Comparison of ENCODE assay signal across 35 cellular contexts in genomic region chr3:88167173-88167572, GRCh38. TPM values are rescaled to one million over a fixed set of nuclear protein-coding genes. Genes with fewer than 3 reads are reported as not detected.
DNase-seq lines count a peak whose midpoint lies in the region; ATAC-seq and TF ChIP-seq lines count a peak whose summit lies in the region.
"Had no signal": no experiment of that assay in that cellular context is flagged by ENCODE, and none has a peak within 500 bp of the region (broad histone marks: within the 10 kb centered on the region; RNA-seq: fewer than 3 reads in every experiment).

No MANE protein-coding gene starts in this region.

- ATAC-seq in IMR-90 (ENCODE audit: low read depth) (peak; percentile 55; the same call in 1 of the 2 replicates), HG02973 (IDR thresholded peaks at IDR 0.05; ENCODE audit: unreplicated experiment) (no peak)
- ATAC-seq: A549; CD8-positive, alpha-beta T cell had no signal

- no peak overlapping the region for H2BK20ac ChIP-seq in IMR-90 (ENCODE audit: low read depth, low read length)

- H3K9me1 ChIP-seq in IMR-90 (ENCODE audit: insufficient read depth, low read length): no peaks in the 10 kb centered on the region

- H3K4me1 ChIP-seq in IMR-90 (ENCODE audit: control insufficient read depth, insufficient read depth, low read length) (peaks cover 2% of the 10 kb centered on the region; the same call in 1 of the 2 replicates), smooth muscle cell (ENCODE audit: low read depth) (no peaks in the 10 kb centered on the region)
- H3K4me1 ChIP-seq: A549, BE2C, BLaER1, Caco-2 had no signal

- no peak overlapping the region for H3K56ac ChIP-seq in IMR-90 (ENCODE audit: extremely low read depth, insufficient read depth, low read length)

- peak; percentile 24 for DNase-seq in IMR-90
- peak; percentile 4 for DNase-seq in NCI-H226
- peak; percentile 67 for DNase-seq in amniotic epithelial cell (ENCODE audit: low read depth)
- DNase-seq in smooth muscle cell (lab: John Stamatoyannopoulos, UW; ENCODE audit: unreplicated experiment): no peak
- no peak for DNase-seq in ureter (ENCODE audit: low spot score)
- DNase-seq in type B pancreatic cell (ENCODE audit: extremely low spot score, unreplicated experiment): no peak
- DNase-seq in NCI-H2196 (lab: John Stamatoyannopoulos, UW; ENCODE audit: unreplicated experiment): no peak
- DNase-seq: 8988T; ACHN; AML-193; BE2C; C1 segment of cervical spinal cord; Caco-2; Calu3; CD4-positive, alpha-beta memory T cell; CD4-positive, alpha-beta T cell; CD4-positive, CD25-positive, alpha-beta regulatory T cell; CD8-positive, alpha-beta memory T cell; CD8-positive, alpha-beta T cell; COR-L47; DMS 273 treated with DMSO at 0.1 percent for 48 hours; DMS153; DMS53; DMS79; DMS79 treated with DMSO at 0.1 percent for 48 hours; DND-41; EL had no signal

- H2AK5ac ChIP-seq in IMR-90 (ENCODE audit: low read depth, low read length): no peak overlapping the region

- dilution Hi-C loops in IMR-90 (cut with HindIII; ENCODE audit: low sequenced_read_pairs, unreplicated experiment): no loop called here

- no peaks in the 10 kb centered on the region for H3K9me3 Mint-ChIP-seq in type B pancreatic cell
- H3K9me3 Mint-ChIP-seq: CD4-positive, alpha-beta memory T cell; CD4-positive, alpha-beta T cell; CD8-positive, alpha-beta memory T cell; CD8-positive, alpha-beta T cell had no signal

- H3K9me3 ChIP-seq in IMR-90 (ENCODE audit: control insufficient read depth, insufficient read depth, low read length): no peaks in the 10 kb centered on the region
- no peaks in the 10 kb centered on the region for H3K9me3 ChIP-seq in smooth muscle cell (replicated peaks; ENCODE audit: low read depth)
- H3K9me3 ChIP-seq: A549; BE2C; BLaER1; BLaER1 treated with 17β-estradiol and CSF1 and Interleukin-3, amounts not matched to agents 10 nM and 100 nM; Caco-2 had no signal

- no peak overlapping the region for H3K18ac ChIP-seq in IMR-90 (ENCODE audit: low read depth, low read length)

- H2BK15ac ChIP-seq in IMR-90 (ENCODE audit: low read depth, low read length): no peak overlapping the region

- H3F3A ChIP-seq in smooth muscle cell (ENCODE audit: low read depth): no peaks in the 10 kb centered on the region

- no peak overlapping the region for H3K9ac ChIP-seq in IMR-90 (ENCODE audit: low read depth, low read length)
- no peak overlapping the region for H3K9ac ChIP-seq in smooth muscle cell (ENCODE audit: low read depth)
- H3K9ac ChIP-seq: BLaER1; BLaER1 treated with 17β-estradiol and CSF1 and Interleukin-3, amounts not matched to agents 10 nM and 100 nM had no signal

- H4K91ac ChIP-seq in IMR-90 (ENCODE audit: insufficient read depth, low read depth, low read length): no peak overlapping the region

- no peak overlapping the region for H4K8ac ChIP-seq in IMR-90 (ENCODE audit: low read depth in 2 of 2, low read length in 2 of 2)

- H3K4ac ChIP-seq in IMR-90 (ENCODE audit: low read depth, low read length): no peak overlapping the region

- H3K14ac ChIP-seq in IMR-90 (replicated peaks; ENCODE audit: low read depth, low read length): no peak overlapping the region

- POLR2A ChIA-PET in IMR-90 (lab: Charles Lee; ENCODE audit: unreplicated experiment): no interaction called here

- no peak for TF ChIP-seq RAD21 in IMR-90 (IDR thresholded peaks at IDR 0.05; ENCODE audit: low read length)

- 20% methylated on average over 1 of the region's 6 CpGs; no CpG with 5 or more reads in 1 of the 2 experiments for WGBS in IMR-90 (ENCODE audit: extremely low coverage in 2 of 2, insufficient read length in 1 of 2), 2 experiments
- 85% methylated on average over 6 of the region's 6 CpGs for WGBS in smooth muscle cell (ENCODE audit: low lambda C conversion rate)

- H3K4me3 ChIP-seq in IMR-90 (ENCODE audit: insufficient read depth, low read depth, low read length) (no peak overlapping the region), smooth muscle cell (no peak overlapping the region)
- H3K4me3 ChIP-seq: A549; BLaER1; BLaER1 treated with 17β-estradiol and CSF1 and Interleukin-3, amounts not matched to agents 10 nM and 100 nM had no signal

- H3K27ac Mint-ChIP-seq in type B pancreatic cell: no peak overlapping the region
- H3K27ac Mint-ChIP-seq: B cell; CD4-positive, alpha-beta memory T cell; CD4-positive, alpha-beta T cell; CD4-positive, CD25-positive, alpha-beta regulatory T cell; CD8-positive, alpha-beta memory T cell; CD8-positive, alpha-beta T cell had no signal

- H3K36me3 ChIP-seq in IMR-90 (ENCODE audit: control insufficient read depth, insufficient read depth, low read length): no peaks in the 10 kb centered on the region
- H3K36me3 ChIP-seq in smooth muscle cell (ENCODE audit: low read depth): peaks cover 4% of the 10 kb centered on the region

- TF ChIP-seq POLR2A in IMR-90 (IDR thresholded peaks at IDR 0.05; ENCODE audit: low read depth, low read length): no peak

- no peaks in the 10 kb centered on the region for H3K27me3 Mint-ChIP-seq in type B pancreatic cell
- H3K27me3 Mint-ChIP-seq: B cell; CD4-positive, alpha-beta memory T cell; CD4-positive, alpha-beta T cell; CD4-positive, CD25-positive, alpha-beta regulatory T cell; CD8-positive, alpha-beta memory T cell had no signal

- no peak overlapping the region for H2AK9ac ChIP-seq in IMR-90 (replicated peaks; ENCODE audit: low read depth, low read length, poor library complexity)

- H3K4me2 ChIP-seq in IMR-90 (ENCODE audit: low read depth, low read length) (no peak overlapping the region), smooth muscle cell (no peak overlapping the region)
- H3K4me2 ChIP-seq: A549; BLaER1; BLaER1 treated with 17β-estradiol and CSF1 and Interleukin-3, amounts not matched to agents 10 nM and 100 nM had no signal

- H4K20me1 ChIP-seq in IMR-90 (ENCODE audit: insufficient read depth, low read length): no peaks in the 10 kb centered on the region
- H4K20me1 ChIP-seq in smooth muscle cell (ENCODE audit: low read depth): peaks cover 9% of the 10 kb centered on the region
- H4K20me1 ChIP-seq: BLaER1 had no signal

- peaks cover 18% of the 10 kb centered on the region for H3K36me3 Mint-ChIP-seq in type B pancreatic cell

- no peaks in the 10 kb centered on the region for H3K27me3 ChIP-seq in IMR-90 (ENCODE audit: control insufficient read depth, insufficient read depth, low read length)
- H3K27me3 ChIP-seq in smooth muscle cell (ENCODE audit: low read depth): no peaks in the 10 kb centered on the region
- H3K27me3 ChIP-seq: BE2C; BLaER1; BLaER1 treated with 17β-estradiol and CSF1 and Interleukin-3, amounts not matched to agents 10 nM and 100 nM had no signal

- H3K23ac ChIP-seq in IMR-90 (ENCODE audit: low read depth, low read length): no peak overlapping the region

- H2BK120ac ChIP-seq in IMR-90 (ENCODE audit: low read depth, low read length): no peak overlapping the region

- in situ Hi-C loops in IMR-90 (cut with MboI; ENCODE audit: low sequenced_read_pairs): no loop called here

- BruUV-seq in IMR-90 (replicated peaks; lab: Mats Ljungman, UMichigan): no TSS peak

- TF ChIP-seq CTCF in IMR-90 (conservative IDR thresholded peaks at IDR 0.05; ENCODE audit: low read depth, low read length) (no peak), smooth muscle cell (IDR thresholded peaks at IDR 0.05; ENCODE audit: borderline replicate concordance, insufficient read depth, poor library complexity, severe bottlenecking) (no peak), type B pancreatic cell (conservative IDR thresholded peaks at IDR 0.05) (no peak)

- H2BK5ac ChIP-seq in IMR-90 (ENCODE audit: low read depth, low read length, poor library complexity, severe bottlenecking): no peak overlapping the region

- CTCF ChIA-PET in IMR-90 (lab: Yijun Ruan, JAX): interaction anchor here (0.6 to 1.7 kb wide), 4 partner anchors 22 to 1790 kb away, joined by 3 to 4 read pairs (median 4); no protein-coding TSS in a partner anchor

- no peak overlapping the region for H4K5ac ChIP-seq in IMR-90 (ENCODE audit: low read depth, low read length)

- H3K27ac ChIP-seq in IMR-90 (ENCODE audit: insufficient read depth, low read length) (no peak overlapping the region), smooth muscle cell (ENCODE audit: low read depth) (peak overlapping the region; percentile 3)
- H3K27ac ChIP-seq: 22Rv1; A549; BLaER1; BLaER1 treated with 17β-estradiol and CSF1 and Interleukin-3, amounts not matched to agents 10 nM and 100 nM; C4-2B had no signal

- no peaks in the 10 kb centered on the region; a peak in 1 of 4 replicates for H3K79me1 ChIP-seq in IMR-90 (ENCODE audit: low read depth in 1 of 2, low read length in 2 of 2)

- H3K79me2 ChIP-seq in smooth muscle cell (ENCODE audit: low read depth): no peaks in the 10 kb centered on the region

- no peaks in the 10 kb centered on the region for H3K4me1 Mint-ChIP-seq in type B pancreatic cell (ENCODE audit: unreplicated experiment)
- H3K4me1 Mint-ChIP-seq: CD14-positive monocyte had no signal

- intact Hi-C loops in IMR-90 (cut with micrococcal nuclease): no loop called here

- H3K4me3 Mint-ChIP-seq in type B pancreatic cell: no peak overlapping the region
- H3K4me3 Mint-ChIP-seq: B cell; CD14-positive monocyte; CD4-positive, alpha-beta memory T cell; CD4-positive, alpha-beta T cell; CD4-positive, CD25-positive, alpha-beta regulatory T cell; CD8-positive, alpha-beta memory T cell; CD8-positive, alpha-beta T cell had no signal

- H2AFZ ChIP-seq in IMR-90 (replicated peaks; ENCODE audit: low read length, poor library complexity) (no peak overlapping the region), smooth muscle cell (ENCODE audit: low read depth) (no peak overlapping the region)

TF ChIP-seq in IMR-90, 13 proteins besides CTCF, POLR2A, EP300 and RAD21:
- no peak for TF ChIP-seq FOS (IDR thresholded peaks at IDR 0.05; ENCODE audit: low read depth, low read length)
- peak; percentile 44 for TF ChIP-seq CEBPB (IDR thresholded peaks at IDR 0.05; ENCODE audit: low read depth, low read length)
- TF ChIP-seq NFE2L2 (IDR thresholded peaks at IDR 0.05; ENCODE audit: low read depth, low read length): no peak
TF ChIP-seq in IMR-90: peak in this region for 1.

RNA-seq across cellular contexts. Expression of gene C3orf38, which starts 17.4 kb away (rescaled TPM):
- 16.7 and 27.8 TPM in 2 replicates for total RNA-seq in IMR-90 (2012; rRNA removed)
- 9.2 and 11.1 TPM in 2 replicates for polyA plus RNA-seq in IMR-90 (2012; rRNA removed)
- polyA plus RNA-seq in IMR-90 (2012; cell fraction: cytosol; rRNA removed): 1.7 and 1.9 TPM in 2 replicates
- polyA plus RNA-seq in IMR-90 (2012; cell fraction: nucleus; rRNA removed; ENCODE audit: low replicate concordance): 0.69 and 2.5 TPM in 2 replicates
- total RNA-seq in smooth muscle cell: 26.3 and 36.9 TPM in 2 replicates
- polyA plus RNA-seq in smooth muscle cell: 15.7 and 21.0 TPM in 2 replicates
- total RNA-seq in ureter: 23.1 TPM
- 27.2 and 31.1 TPM in 2 replicates for total RNA-seq in type B pancreatic cell (ENCODE audit: low replicate concordance)

Comparison
In these comparisons a context has a peak if more than half of its experiments do, and no peak if none do; other contexts are left out.
1. DNase-seq: peak in IMR-90 (single experiment), NCI-H226 (single experiment) and amniotic epithelial cell (single experiment); none in smooth muscle cell (single experiment), ureter (single experiment), type B pancreatic cell (single experiment) and NCI-H2196 (single experiment).